Comparison of ENCODE assay signal across 15 cellular contexts in the genomic region with DNA sequence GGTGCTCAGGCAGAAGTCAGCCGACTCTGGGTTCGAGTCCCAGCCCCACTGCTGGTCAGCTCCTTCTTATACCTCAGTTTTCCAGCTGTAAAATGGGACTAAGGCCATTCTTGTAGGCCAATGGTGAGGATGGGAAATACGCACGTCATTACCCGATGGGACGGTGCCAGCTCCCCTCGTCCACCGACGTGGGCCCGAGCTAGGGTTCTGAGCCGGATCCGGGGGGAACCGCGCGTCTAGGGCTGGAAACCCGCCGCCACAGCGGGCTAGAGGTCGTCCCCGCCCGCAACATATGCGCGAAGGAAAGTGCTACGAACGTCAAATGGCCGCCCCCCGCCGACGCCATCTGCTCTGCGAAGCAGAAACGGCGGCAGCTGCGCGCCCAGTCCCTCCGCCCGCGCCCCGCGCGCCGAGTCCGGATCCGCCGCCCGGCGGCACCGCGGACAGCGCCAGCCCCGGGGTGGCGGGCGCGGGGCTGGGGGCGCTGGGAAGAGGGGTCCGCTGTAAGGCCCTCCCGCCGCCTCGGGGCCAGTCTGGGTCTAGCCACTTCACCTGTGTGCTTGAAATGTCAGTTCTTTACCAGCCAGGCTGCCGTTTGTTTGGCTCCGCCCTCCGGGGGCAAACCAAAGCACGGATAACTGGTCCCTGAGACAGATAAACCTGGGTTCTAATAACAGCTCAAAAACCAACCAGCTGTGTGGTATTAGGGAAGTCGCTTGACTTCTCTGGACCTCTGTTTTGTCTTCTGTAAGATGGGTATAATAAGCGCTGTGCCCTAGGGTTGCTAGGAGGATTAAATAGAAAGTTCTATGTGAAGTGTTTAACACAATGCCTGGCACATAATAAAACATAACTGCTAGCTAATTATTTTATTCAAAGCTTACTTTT.
DNase-seq lines count a peak whose midpoint lies in the region; ATAC-seq and TF ChIP-seq lines count a peak whose summit lies in the region.
"Had no signal": no experiment of that assay in that cellular context is flagged by ENCODE, and none has a peak within 500 bp of the region (broad histone marks: within the 10 kb centered on the region; RNA-seq: fewer than 3 reads in every experiment).

No MANE protein-coding gene starts in this region.

- H3K27me3 Mint-ChIP-seq in neural crest cell (ENCODE audit: low read depth), result peaks cover 50% of the 10 kb centered on the region

- H3K9me3 Mint-ChIP-seq in neural crest cell, result no peaks in the 10 kb centered on the region
- H3K9me3 Mint-ChIP-seq in stimulated activated effector memory CD8-positive, alpha-beta T cell treated with anti-CD3 and anti-CD28 coated beads, Interleukin-12 subunit alpha, Interleukin-12 subunit beta, amount 100 ng/mL, for 72 hours, result no peaks in the 10 kb centered on the region

- no peak for TF ChIP-seq EP300 in Ishikawa (IDR thresholded peaks at IDR 0.05; ENCODE audit: borderline replicate concordance)

- H3K4me3 ChIP-seq in endocrine pancreas (ENCODE audit: control insufficient read depth, insufficient read depth, low read length), result no peak overlapping the region
- H3K4me3 ChIP-seq: cardiac muscle cell had no signal

- no peaks in the 10 kb centered on the region for H3K27me3 ChIP-seq in endocrine pancreas (ENCODE audit: control insufficient read depth, insufficient read depth, low read length)

- no peaks in the 10 kb centered on the region for H3K4me1 ChIP-seq in endocrine pancreas (ENCODE audit: control insufficient read depth, insufficient read depth, low read length)

- H3K9ac ChIP-seq in endocrine pancreas (ENCODE audit: control insufficient read depth, insufficient read depth, low read length), result peak overlapping the region; percentile 62

- H3K4me1 Mint-ChIP-seq in neural crest cell, result no peaks in the 10 kb centered on the region
- H3K4me1 Mint-ChIP-seq in stimulated activated effector memory CD8-positive, alpha-beta T cell treated with anti-CD3 and anti-CD28 coated beads, Interleukin-12 subunit alpha, Interleukin-12 subunit beta, amount 100 ng/mL, for 72 hours, result no peaks in the 10 kb centered on the region

- H3K27ac Mint-ChIP-seq in neural crest cell (ENCODE audit: unreplicated experiment), result no peak overlapping the region
- no peak overlapping the region for H3K27ac Mint-ChIP-seq in stimulated activated effector memory CD8-positive, alpha-beta T cell treated with anti-CD3 and anti-CD28 coated beads, Interleukin-12 subunit alpha, Interleukin-12 subunit beta, amount 100 ng/mL, for 72 hours
- H3K27ac Mint-ChIP-seq: CD4-positive, alpha-beta memory T cell had no signal

- no peak for TF ChIP-seq RAD21 in Ishikawa (IDR thresholded peaks at IDR 0.05; ENCODE audit: low read depth)

- H3K36me3 ChIP-seq in endocrine pancreas (ENCODE audit: control insufficient read depth, insufficient read depth, low read length), result no peaks in the 10 kb centered on the region
- H3K36me3 ChIP-seq: cardiac muscle cell had no signal

- no peak for TF ChIP-seq CTCF in neural crest cell (conservative IDR thresholded peaks at IDR 0.05)

- no peak for ATAC-seq in stimulated activated effector memory CD8-positive, alpha-beta T cell treated with anti-CD3 and anti-CD28 coated beads, Interleukin-12 subunit alpha, Interleukin-12 subunit beta, amount 100 ng/mL, for 72 hours
- ATAC-seq in HG02798 (IDR thresholded peaks at IDR 0.05; ENCODE audit: poor library complexity, unreplicated experiment), result no peak
- ATAC-seq: activated CD4-positive, CD25-positive, alpha-beta regulatory T cell treated with anti-CD3 and anti-CD28 coated beads, Interleukin-2, amount 50 U/mL, for 24 hours; left colon had no signal

- H3K36me3 Mint-ChIP-seq in neural crest cell (ENCODE audit: low read depth), result no peaks in the 10 kb centered on the region
- no peaks in the 10 kb centered on the region for H3K36me3 Mint-ChIP-seq in stimulated activated effector memory CD8-positive, alpha-beta T cell treated with anti-CD3 and anti-CD28 coated beads, Interleukin-12 subunit alpha, Interleukin-12 subunit beta, amount 100 ng/mL, for 72 hours
- H3K36me3 Mint-ChIP-seq: CD4-positive, alpha-beta memory T cell had no signal

- H3K9me3 ChIP-seq in endocrine pancreas (ENCODE audit: control insufficient read depth, low read length), result no peaks in the 10 kb centered on the region

- H3K4me3 Mint-ChIP-seq in neural crest cell, result peak overlapping the region; percentile 41
- no peak overlapping the region for H3K4me3 Mint-ChIP-seq in stimulated activated effector memory CD8-positive, alpha-beta T cell treated with anti-CD3 and anti-CD28 coated beads, Interleukin-12 subunit alpha, Interleukin-12 subunit beta, amount 100 ng/mL, for 72 hours

- DNase-seq in DMS114 treated with DMSO at 0.1 percent for 48 hours (lab: John Stamatoyannopoulos, UW; ENCODE audit: unreplicated experiment) (peak; percentile 66), neural crest cell (ENCODE audit: low read depth, low spot score) (peak; percentile 21), cortex of kidney (lab: John Stamatoyannopoulos, UW) (no peak), HK-2 (ENCODE audit: unreplicated experiment) (no peak)
- no peak for DNase-seq in stimulated activated effector memory CD8-positive, alpha-beta T cell treated with anti-CD3 and anti-CD28 coated beads, Interleukin-12 subunit alpha, Interleukin-12 subunit beta, amount 100 ng/mL, for 72 hours (ENCODE audit: low spot score in 2 of 2)
- DNase-seq: activated T-cell treated with anti-CD3 and anti-CD28 coated beads, Interleukin-2, amount 50 U/mL, for 48 hours; CD4-positive, alpha-beta memory T cell; left colon; stimulated activated CD4-positive, alpha-beta T cell treated with anti-CD3 and anti-CD28 coated beads, Interleukin-2, amount 100 ng/mL, for 48 hours; stimulated activated naive CD4-positive, alpha-beta T cell treated with Interleukin-2 at 50 U/mL for 16 hours had no signal

TF ChIP-seq in Ishikawa, 13 proteins besides CTCF, POLR2A, EP300 and RAD21:
- TF ChIP-seq YY1 (IDR thresholded peaks at IDR 0.05; ENCODE audit: low read depth) (no peak), TCF12 (IDR thresholded peaks at IDR 0.05; ENCODE audit: low read depth) (no peak), ZBTB7A (IDR thresholded peaks at IDR 0.05; ENCODE audit: low read depth) (peak; percentile 66; the same call in 1 of the 2 replicates), CEBPB (IDR thresholded peaks at IDR 0.05) (no peak), CREB1 (IDR thresholded peaks at IDR 0.05; ENCODE audit: low read depth) (no peak)
- TF ChIP-seq, protein P1, sequence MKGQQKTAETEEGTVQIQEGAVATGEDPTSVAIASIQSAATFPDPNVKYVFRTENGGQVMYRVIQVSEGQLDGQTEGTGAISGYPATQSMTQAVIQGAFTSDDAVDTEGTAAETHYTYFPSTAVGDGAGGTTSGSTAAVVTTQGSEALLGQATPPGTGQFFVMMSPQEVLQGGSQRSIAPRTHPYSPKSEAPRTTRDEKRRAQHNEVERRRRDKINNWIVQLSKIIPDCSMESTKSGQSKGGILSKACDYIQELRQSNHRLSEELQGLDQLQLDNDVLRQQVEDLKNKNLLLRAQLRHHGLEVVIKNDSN (IDR thresholded peaks at IDR 0.05), result no peak
- TF ChIP-seq, protein P2, sequence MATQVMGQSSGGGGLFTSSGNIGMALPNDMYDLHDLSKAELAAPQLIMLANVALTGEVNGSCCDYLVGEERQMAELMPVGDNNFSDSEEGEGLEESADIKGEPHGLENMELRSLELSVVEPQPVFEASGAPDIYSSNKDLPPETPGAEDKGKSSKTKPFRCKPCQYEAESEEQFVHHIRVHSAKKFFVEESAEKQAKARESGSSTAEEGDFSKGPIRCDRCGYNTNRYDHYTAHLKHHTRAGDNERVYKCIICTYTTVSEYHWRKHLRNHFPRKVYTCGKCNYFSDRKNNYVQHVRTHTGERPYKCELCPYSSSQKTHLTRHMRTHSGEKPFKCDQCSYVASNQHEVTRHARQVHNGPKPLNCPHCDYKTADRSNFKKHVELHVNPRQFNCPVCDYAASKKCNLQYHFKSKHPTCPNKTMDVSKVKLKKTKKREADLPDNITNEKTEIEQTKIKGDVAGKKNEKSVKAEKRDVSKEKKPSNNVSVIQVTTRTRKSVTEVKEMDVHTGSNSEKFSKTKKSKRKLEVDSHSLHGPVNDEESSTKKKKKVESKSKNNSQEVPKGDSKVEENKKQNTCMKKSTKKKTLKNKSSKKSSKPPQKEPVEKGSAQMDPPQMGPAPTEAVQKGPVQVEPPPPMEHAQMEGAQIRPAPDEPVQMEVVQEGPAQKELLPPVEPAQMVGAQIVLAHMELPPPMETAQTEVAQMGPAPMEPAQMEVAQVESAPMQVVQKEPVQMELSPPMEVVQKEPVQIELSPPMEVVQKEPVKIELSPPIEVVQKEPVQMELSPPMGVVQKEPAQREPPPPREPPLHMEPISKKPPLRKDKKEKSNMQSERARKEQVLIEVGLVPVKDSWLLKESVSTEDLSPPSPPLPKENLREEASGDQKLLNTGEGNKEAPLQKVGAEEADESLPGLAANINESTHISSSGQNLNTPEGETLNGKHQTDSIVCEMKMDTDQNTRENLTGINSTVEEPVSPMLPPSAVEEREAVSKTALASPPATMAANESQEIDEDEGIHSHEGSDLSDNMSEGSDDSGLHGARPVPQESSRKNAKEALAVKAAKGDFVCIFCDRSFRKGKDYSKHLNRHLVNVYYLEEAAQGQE (IDR thresholded peaks at IDR 0.05; ENCODE audit: low read depth), result peak; percentile 78
TF ChIP-seq in Ishikawa: peak in this region for 2.

Comparison
In these comparisons a context has a peak if more than half of its experiments do, and no peak if none do; other contexts are left out.
1. DNase-seq: peak in DMS114 treated with DMSO at 0.1 percent for 48 hours (single experiment) and neural crest cell (single experiment); none in cortex of kidney (single experiment), stimulated activated effector memory CD8-positive, alpha-beta T cell treated with anti-CD3 and anti-CD28 coated beads, Interleukin-12 subunit alpha, Interleukin-12 subunit beta, amount 100 ng/mL, for 72 hours (0 of 2) and HK-2 (single experiment).